11 cellular contexts compared by ENCODE assay signal in the genomic region with DNA sequence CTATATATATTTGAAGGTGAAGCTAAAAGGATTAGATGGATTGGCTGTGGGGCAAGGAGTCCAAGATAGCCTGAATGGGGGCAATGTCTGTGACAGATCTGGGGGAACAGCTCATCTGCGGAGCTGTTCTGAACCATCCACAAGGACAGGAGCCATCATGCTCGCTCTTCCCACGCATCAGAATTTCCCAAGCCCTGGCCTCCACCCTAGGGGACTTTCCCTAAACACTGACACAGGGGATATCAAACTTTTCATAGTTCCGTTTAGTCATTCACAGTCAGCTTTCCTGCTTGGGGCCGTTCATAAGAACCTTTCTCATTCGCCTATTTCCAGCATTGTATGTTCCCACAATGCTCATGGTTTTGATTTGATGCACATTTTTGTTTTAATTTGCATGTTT. TPM values are rescaled to one million over a fixed set of nuclear protein-coding genes. Genes with fewer than 3 reads are reported as not detected.
DNase-seq lines count a peak whose midpoint lies in the region; ATAC-seq lines count a peak whose summit lies in the region.
"Had no signal": no experiment of that assay in that cellular context is flagged by ENCODE, and none has a peak within 500 bp of the region (broad histone marks: within the 10 kb centered on the region; RNA-seq: fewer than 3 reads in every experiment).

No MANE protein-coding gene starts in this region.

- H3K4me3 Mint-ChIP-seq in activated T-cell treated with anti-CD3 and anti-CD28 coated beads, Interleukin-2, amount 50 U/mL, for 24 hours = peak overlapping the region; percentile 75
- H3K4me3 Mint-ChIP-seq: activated B cell treated with CpG ODN at 0.5 μM for 24 hours had no signal

- H3F3A ChIP-seq in GM23248 (ENCODE audit: insufficient read depth) = peaks cover 13% of the 10 kb centered on the region

- H3K9ac ChIP-seq in GM23248 = peak overlapping the region; percentile 25; the same call in 1 of the 2 replicates

- no peaks in the 10 kb centered on the region for H3K9me3 Mint-ChIP-seq in activated T-cell treated with anti-CD3 and anti-CD28 coated beads, Interleukin-2, amount 50 U/mL, for 24 hours
- H3K9me3 Mint-ChIP-seq: activated B cell treated with CpG ODN at 0.5 μM for 24 hours had no signal

- no peaks in the 10 kb centered on the region for H3K27me3 Mint-ChIP-seq in activated T-cell treated with anti-CD3 and anti-CD28 coated beads, Interleukin-2, amount 50 U/mL, for 24 hours
- H3K27me3 Mint-ChIP-seq: activated B cell treated with CpG ODN at 0.5 μM for 24 hours had no signal

- in situ Hi-C loops in GM23248 (cut with MboI) = no loop called here

- no peaks in the 10 kb centered on the region for H3K36me3 ChIP-seq in GM23248 (ENCODE audit: low read depth)

- no peaks in the 10 kb centered on the region for H3K27me3 ChIP-seq in GM23248 (replicated peaks; ENCODE audit: insufficient read depth)
- H3K27me3 ChIP-seq: dorsolateral prefrontal cortex had no signal

- H3K4me2 ChIP-seq in GM23248 (ENCODE audit: unreplicated experiment) = peak overlapping the region; percentile 25

- intact Hi-C loops in left cardiac atrium (cut with DNase I) = no loop called here

- peaks cover 34% of the 10 kb centered on the region for H3K4me1 ChIP-seq in GM23248 (ENCODE audit: insufficient read depth)

- 56 to 71% methylated on average over 6 of the region's 6 CpGs for WGBS in GM23248 (ENCODE audit: low coverage in 1 of 2, low lambda C conversion rate in 2 of 2, missing lambda C conversion rate in 2 of 2), 2 experiments

- ATAC-seq in left cardiac atrium (peak; percentile 21 to 54), GM18858 (IDR thresholded peaks at IDR 0.05; ENCODE audit: unreplicated experiment) (no peak), HG03571 (IDR thresholded peaks at IDR 0.05; ENCODE audit: unreplicated experiment) (no peak)

- H2AFZ ChIP-seq in GM23248 = no peak overlapping the region

- no peak overlapping the region for H3K4me3 ChIP-seq in GM23248
- H3K4me3 ChIP-seq: dorsolateral prefrontal cortex had no signal

- peak overlapping the region; percentile 96 for H3K27ac Mint-ChIP-seq in activated T-cell treated with anti-CD3 and anti-CD28 coated beads, Interleukin-2, amount 50 U/mL, for 24 hours
- H3K27ac Mint-ChIP-seq: activated B cell treated with CpG ODN at 0.5 μM for 24 hours had no signal

- H3K36me3 Mint-ChIP-seq in activated T-cell treated with anti-CD3 and anti-CD28 coated beads, Interleukin-2, amount 50 U/mL, for 24 hours (ENCODE audit: low read depth) = no peaks in the 10 kb centered on the region

- H3K9me3 ChIP-seq in GM23248 (ENCODE audit: low read depth) = no peaks in the 10 kb centered on the region

- H3K79me2 ChIP-seq in GM23248 (ENCODE audit: insufficient read depth) = no peaks in the 10 kb centered on the region

- peaks cover 76% of the 10 kb centered on the region for H3K4me1 Mint-ChIP-seq in activated T-cell treated with anti-CD3 and anti-CD28 coated beads, Interleukin-2, amount 50 U/mL, for 24 hours (ENCODE audit: low read depth)
- H3K4me1 Mint-ChIP-seq: activated B cell treated with CpG ODN at 0.5 μM for 24 hours had no signal

- DNase-seq in GM23248 = peak; percentile 83
- peak; percentile 75 for DNase-seq in activated T-cell treated with anti-CD3 and anti-CD28 coated beads, Interleukin-2, amount 50 U/mL, for 24 hours
- peak; percentile 40 for DNase-seq in left cardiac atrium
- DNase-seq in stimulated activated CD8-positive, alpha-beta memory T cell treated with anti-CD3 and anti-CD28 coated beads, Interleukin-15, amount 100 ng/mL, for 48 hours (ENCODE audit: low read depth in 2 of 2) = peak; percentile 63 to 65
- DNase-seq in NCI-H146 treated with DMSO at 0.1 percent for 48 hours (lab: John Stamatoyannopoulos, UW; ENCODE audit: unreplicated experiment) = no peak
- DNase-seq in T1000 (lab: John Stamatoyannopoulos, UW) = no peak
- DNase-seq: activated B cell treated with CpG ODN at 0.5 μM for 24 hours, dorsolateral prefrontal cortex had no signal

- peak overlapping the region; percentile 62 for H3K27ac ChIP-seq in GM23248
- H3K27ac ChIP-seq: dorsolateral prefrontal cortex had no signal

- no peaks in the 10 kb centered on the region for H3K9me2 ChIP-seq in GM23248 (ENCODE audit: insufficient read depth)

- no peaks in the 10 kb centered on the region for H4K20me1 ChIP-seq in GM23248 (ENCODE audit: insufficient read depth)

RNA-seq across cellular contexts. Expression of a gene that starts 37.6 kb away (rescaled TPM):
- not detected in 2 replicates for total RNA-seq in GM23248 (2014; rRNA removed; shearing (Covaris generic))
- polyA plus RNA-seq in GM23248 (2016; fragmentation: Nextera tagmentation; extraction: Ambion mirVana) = 0.48 and 0.57 TPM in 2 replicates
- not detected for total RNA-seq in left cardiac atrium
- total RNA-seq: activated B cell treated with CpG ODN at 0.5 μM for 24 hours, dorsolateral prefrontal cortex, temporal lobe had no signal

Comparison
In these comparisons a context has a peak if more than half of its experiments do, and no peak if none do; other contexts are left out.
1. DNase-seq: peak in GM23248 (single experiment), activated T-cell treated with anti-CD3 and anti-CD28 coated beads, Interleukin-2, amount 50 U/mL, for 24 hours (single experiment), left cardiac atrium (single experiment) and stimulated activated CD8-positive, alpha-beta memory T cell treated with anti-CD3 and anti-CD28 coated beads, Interleukin-15, amount 100 ng/mL, for 48 hours (2 of 2); none in NCI-H146 treated with DMSO at 0.1 percent for 48 hours (single experiment) and T1000 (single experiment).
2. ATAC-seq: peak in left cardiac atrium (2 of 2); none in GM18858 (single experiment) and HG03571 (single experiment).